1 cellular context compared by ENCODE assay signal in the genomic region with DNA sequence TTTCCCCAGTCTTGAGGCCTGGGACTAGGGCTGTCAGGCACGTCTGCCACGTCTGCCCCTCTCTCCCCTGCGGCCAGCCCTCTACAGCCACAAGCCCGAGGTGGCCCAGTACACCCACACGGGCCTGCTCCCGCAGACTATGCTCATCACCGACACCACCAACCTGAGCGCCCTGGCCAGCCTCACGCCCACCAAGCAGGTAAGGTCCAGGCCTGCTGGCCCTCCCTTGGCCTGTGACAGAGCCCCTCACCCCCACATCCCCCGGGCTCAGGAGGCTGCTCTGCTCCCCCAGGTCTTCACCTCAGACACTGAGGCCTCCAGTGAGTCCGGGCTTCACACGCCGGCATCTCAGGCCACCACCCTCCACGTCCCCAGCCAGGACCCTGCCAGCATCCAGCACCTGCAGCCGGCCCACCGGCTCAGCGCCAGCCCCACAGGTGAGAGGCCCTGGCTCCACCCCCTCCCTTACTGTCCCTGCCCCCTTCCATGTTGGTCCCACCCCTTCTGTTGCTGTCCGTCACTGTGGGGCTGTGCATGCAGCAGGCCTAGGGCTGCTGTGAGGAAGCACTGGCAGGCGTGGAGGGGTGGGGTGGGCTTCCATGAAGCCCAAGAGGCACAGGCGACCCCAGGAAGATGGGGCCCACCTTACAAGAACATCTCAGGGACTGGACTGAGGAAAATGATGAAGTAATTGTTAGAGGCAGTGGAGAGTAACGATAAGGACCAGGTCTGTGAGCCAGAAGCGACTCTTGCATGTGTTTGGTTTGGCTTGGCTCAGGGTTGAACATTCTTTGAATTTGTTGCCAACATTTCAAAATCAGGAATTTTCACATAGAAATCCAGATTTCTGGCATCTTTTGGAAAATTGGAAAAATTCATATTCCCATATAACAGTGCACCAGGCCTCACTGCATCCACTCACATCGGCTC.
TF ChIP-seq lines count a peak whose summit lies in the region.

No MANE protein-coding gene starts in this region.

TF ChIP-seq in HEK293, 187 proteins besides CTCF, POLR2A, EP300 and RAD21:
- TF ChIP-seq ZNF777 (tag by site-specific recombination; IDR thresholded peaks at IDR 0.05; ENCODE audit: borderline replicate concordance) (no peak), GLIS1 (tag by site-specific recombination; IDR thresholded peaks at IDR 0.05) (no peak), ZNF341 (tag by site-specific recombination; IDR thresholded peaks at IDR 0.05; ENCODE audit: low read depth) (no peak), ZNF555 (tag by site-specific recombination; conservative IDR thresholded peaks at IDR 0.05) (no peak), GLIS2 (tag by site-specific recombination; IDR thresholded peaks at IDR 0.05) (peak; percentile 34; the same call in 1 of the 2 replicates), HOXC10 (CRISPR knock-in tag; IDR thresholded peaks at IDR 0.05) (no peak), ZNF148 (tag by site-specific recombination; IDR thresholded peaks at IDR 0.05; ENCODE audit: borderline replicate concordance) (no peak), ZNF311 (tag by site-specific recombination; IDR thresholded peaks at IDR 0.05; ENCODE audit: borderline replicate concordance) (no peak), YY1 (tag by site-specific recombination; IDR thresholded peaks at IDR 0.05) (no peak), BCL6B (tag by site-specific recombination; IDR thresholded peaks at IDR 0.05) (no peak), ELK4 (IDR thresholded peaks at IDR 0.05; ENCODE audit: borderline replicate concordance, low read depth, low read length) (no peak), ZNF76 (tag by site-specific recombination; IDR thresholded peaks at IDR 0.05; ENCODE audit: borderline replicate concordance, low read depth) (no peak), ZBTB48 (tag by site-specific recombination; IDR thresholded peaks at IDR 0.05) (no peak), ZNF426 (tag by site-specific recombination; IDR thresholded peaks at IDR 0.05) (no peak), ZNF302 (tag by site-specific recombination; IDR thresholded peaks at IDR 0.05; ENCODE audit: low read depth) (no peak), ZNF785 (tag by site-specific recombination; IDR thresholded peaks at IDR 0.05) (no peak), ZNF350 (tag by site-specific recombination; IDR thresholded peaks at IDR 0.05) (no peak), ZNF146 (tag by site-specific recombination; IDR thresholded peaks at IDR 0.05) (no peak), ZEB2 (tag by site-specific recombination; IDR thresholded peaks at IDR 0.05) (no peak), SP2 (tag by site-specific recombination; IDR thresholded peaks at IDR 0.05) (peak; percentile 17; the same call in 1 of the 2 replicates)
- TF ChIP-seq, protein P1, sequence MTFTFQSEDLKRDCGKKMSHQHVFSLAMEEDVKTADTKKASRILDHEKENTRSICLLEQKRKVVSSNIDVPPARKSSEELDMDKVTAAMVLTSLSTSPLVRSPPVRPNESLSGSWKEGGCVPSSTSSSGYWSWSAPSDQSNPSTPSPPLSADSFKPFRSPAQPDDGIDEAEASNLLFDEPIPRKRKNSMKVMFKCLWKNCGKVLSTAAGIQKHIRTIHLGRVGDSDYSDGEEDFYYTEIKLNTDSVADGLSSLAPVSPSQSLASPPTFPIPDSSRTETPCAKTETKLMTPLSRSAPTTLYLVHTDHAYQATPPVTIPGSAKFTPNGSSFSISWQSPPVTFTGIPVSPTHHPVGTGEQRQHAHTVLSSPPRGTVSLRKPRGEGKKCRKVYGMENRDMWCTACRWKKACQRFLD (tag by site-specific recombination; IDR thresholded peaks at IDR 0.05), result no peak
- TF ChIP-seq, protein P2, sequence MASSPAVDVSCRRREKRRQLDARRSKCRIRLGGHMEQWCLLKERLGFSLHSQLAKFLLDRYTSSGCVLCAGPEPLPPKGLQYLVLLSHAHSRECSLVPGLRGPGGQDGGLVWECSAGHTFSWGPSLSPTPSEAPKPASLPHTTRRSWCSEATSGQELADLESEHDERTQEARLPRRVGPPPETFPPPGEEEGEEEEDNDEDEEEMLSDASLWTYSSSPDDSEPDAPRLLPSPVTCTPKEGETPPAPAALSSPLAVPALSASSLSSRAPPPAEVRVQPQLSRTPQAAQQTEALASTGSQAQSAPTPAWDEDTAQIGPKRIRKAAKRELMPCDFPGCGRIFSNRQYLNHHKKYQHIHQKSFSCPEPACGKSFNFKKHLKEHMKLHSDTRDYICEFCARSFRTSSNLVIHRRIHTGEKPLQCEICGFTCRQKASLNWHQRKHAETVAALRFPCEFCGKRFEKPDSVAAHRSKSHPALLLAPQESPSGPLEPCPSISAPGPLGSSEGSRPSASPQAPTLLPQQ (tag by site-specific recombination; IDR thresholded peaks at IDR 0.05), result 0 out of 2 replicates have a peak, but pooled peaks have one; percentile 29
- TF ChIP-seq, protein P3, sequence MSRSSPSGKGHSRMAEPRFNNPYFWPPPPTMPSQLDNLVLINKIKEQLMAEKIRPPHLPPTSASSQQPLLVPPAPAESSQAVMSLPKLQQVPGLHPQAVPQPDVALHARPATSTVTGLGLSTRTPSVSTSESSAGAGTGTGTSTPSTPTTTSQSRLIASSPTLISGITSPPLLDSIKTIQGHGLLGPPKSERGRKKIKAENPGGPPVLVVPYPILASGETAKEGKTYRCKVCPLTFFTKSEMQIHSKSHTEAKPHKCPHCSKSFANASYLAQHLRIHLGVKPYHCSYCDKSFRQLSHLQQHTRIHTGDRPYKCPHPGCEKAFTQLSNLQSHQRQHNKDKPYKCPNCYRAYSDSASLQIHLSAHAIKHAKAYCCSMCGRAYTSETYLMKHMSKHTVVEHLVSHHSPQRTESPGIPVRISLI (tag by site-specific recombination; IDR thresholded peaks at IDR 0.05), result no peak
